In the genomic region with DNA sequence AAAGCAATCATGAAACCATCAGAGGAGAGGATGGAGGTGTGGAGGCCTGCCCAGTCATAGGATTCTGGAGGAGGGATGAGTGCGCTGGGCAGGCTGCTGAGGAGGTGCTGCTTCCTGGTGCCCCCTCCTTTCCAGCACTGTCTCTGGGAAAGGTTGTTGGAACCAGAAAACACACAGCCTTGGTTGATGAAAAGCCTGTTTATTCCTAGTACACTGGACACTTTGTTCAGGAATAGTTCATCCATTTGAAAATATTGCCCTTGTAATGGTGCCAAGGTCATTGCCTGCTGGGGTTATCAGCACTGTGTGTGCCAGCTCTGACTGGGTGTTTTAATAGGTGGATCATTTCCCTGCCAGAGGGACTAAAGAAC, we compare ENCODE assay signal across 1 cellular context.
TF ChIP-seq lines count a peak whose summit lies in the region.

No MANE protein-coding gene starts in this region.

TF ChIP-seq in HepG2, 621 proteins besides CTCF, POLR2A, EP300 and RAD21 (continued from another document and continues in another):
- TF ChIP-seq, protein P1, sequence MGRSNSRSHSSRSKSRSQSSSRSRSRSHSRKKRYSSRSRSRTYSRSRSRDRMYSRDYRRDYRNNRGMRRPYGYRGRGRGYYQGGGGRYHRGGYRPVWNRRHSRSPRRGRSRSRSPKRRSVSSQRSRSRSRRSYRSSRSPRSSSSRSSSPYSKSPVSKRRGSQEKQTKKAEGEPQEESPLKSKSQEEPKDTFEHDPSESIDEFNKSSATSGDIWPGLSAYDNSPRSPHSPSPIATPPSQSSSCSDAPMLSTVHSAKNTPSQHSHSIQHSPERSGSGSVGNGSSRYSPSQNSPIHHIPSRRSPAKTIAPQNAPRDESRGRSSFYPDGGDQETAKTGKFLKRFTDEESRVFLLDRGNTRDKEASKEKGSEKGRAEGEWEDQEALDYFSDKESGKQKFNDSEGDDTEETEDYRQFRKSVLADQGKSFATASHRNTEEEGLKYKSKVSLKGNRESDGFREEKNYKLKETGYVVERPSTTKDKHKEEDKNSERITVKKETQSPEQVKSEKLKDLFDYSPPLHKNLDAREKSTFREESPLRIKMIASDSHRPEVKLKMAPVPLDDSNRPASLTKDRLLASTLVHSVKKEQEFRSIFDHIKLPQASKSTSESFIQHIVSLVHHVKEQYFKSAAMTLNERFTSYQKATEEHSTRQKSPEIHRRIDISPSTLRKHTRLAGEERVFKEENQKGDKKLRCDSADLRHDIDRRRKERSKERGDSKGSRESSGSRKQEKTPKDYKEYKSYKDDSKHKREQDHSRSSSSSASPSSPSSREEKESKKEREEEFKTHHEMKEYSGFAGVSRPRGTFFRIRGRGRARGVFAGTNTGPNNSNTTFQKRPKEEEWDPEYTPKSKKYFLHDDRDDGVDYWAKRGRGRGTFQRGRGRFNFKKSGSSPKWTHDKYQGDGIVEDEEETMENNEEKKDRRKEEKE (IDR thresholded peaks at IDR 0.05): no peak
- TF ChIP-seq SP2 (CRISPR knock-in tag; IDR thresholded peaks at IDR 0.05) (no peak), NCOR1 (IDR thresholded peaks at IDR 0.05; ENCODE audit: borderline replicate concordance, low read length) (no peak), HOMEZ (CRISPR knock-in tag; IDR thresholded peaks at IDR 0.05; ENCODE audit: low read depth) (0 out of 2 replicates have a peak, but pooled peaks have one; percentile 21), HDAC2 (CRISPR knock-in tag; IDR thresholded peaks at IDR 0.05) (peak; percentile 31; the same call in 1 of the 2 replicates), NBN (conservative IDR thresholded peaks at IDR 0.05) (no peak), HNRNPL (IDR thresholded peaks at IDR 0.05; ENCODE audit: low read depth, low read length) (peak; percentile 40; the same call in 1 of the 2 replicates), ZNF33B (CRISPR knock-in tag; IDR thresholded peaks at IDR 0.05) (0 out of 2 replicates have a peak, but pooled peaks have one; percentile 38), MYNN (CRISPR knock-in tag; IDR thresholded peaks at IDR 0.05; ENCODE audit: low read depth) (no peak), BHLHE40 (IDR thresholded peaks at IDR 0.05; ENCODE audit: low read length) (no peak), TIGD3 (CRISPR knock-in tag; IDR thresholded peaks at IDR 0.05; ENCODE audit: borderline replicate concordance) (no peak), ZNF781 (CRISPR knock-in tag; IDR thresholded peaks at IDR 0.05; ENCODE audit: borderline replicate concordance, not compliant biosample characterization) (no peak), ATF3 (CRISPR knock-in tag; IDR thresholded peaks at IDR 0.05) (no peak), ZNF83 (CRISPR knock-in tag; IDR thresholded peaks at IDR 0.05; ENCODE audit: borderline replicate concordance) (no peak), ELF3 (CRISPR knock-in tag; IDR thresholded peaks at IDR 0.05) (peak; percentile 77; the same call in 1 of the 2 replicates), ZNF589 (CRISPR knock-in tag; conservative IDR thresholded peaks at IDR 0.05) (no peak), ZNF75D (CRISPR knock-in tag; IDR thresholded peaks at IDR 0.05; ENCODE audit: borderline replicate concordance) (no peak), ZFP36L2 (CRISPR knock-in tag; IDR thresholded peaks at IDR 0.05) (no peak), ZNF460 (CRISPR knock-in tag; IDR thresholded peaks at IDR 0.05; ENCODE audit: borderline replicate concordance) (no peak), ZBTB39 (CRISPR knock-in tag; IDR thresholded peaks at IDR 0.05) (no peak), ZBTB43 (CRISPR knock-in tag; conservative IDR thresholded peaks at IDR 0.05) (no peak), ISL2 (CRISPR knock-in tag; IDR thresholded peaks at IDR 0.05) (peak; percentile 58; the same call in 1 of the 2 replicates), CBX2 (IDR thresholded peaks at IDR 0.05; ENCODE audit: low read depth, low read length) (no peak), CBX2 (CRISPR knock-in tag; IDR thresholded peaks at IDR 0.05; ENCODE audit: low read depth) (no peak), PBX2 (CRISPR knock-in tag; IDR thresholded peaks at IDR 0.05) (no peak), PRDM4 (CRISPR knock-in tag; IDR thresholded peaks at IDR 0.05; ENCODE audit: borderline replicate concordance) (no peak), ZBTB25 (CRISPR knock-in tag; IDR thresholded peaks at IDR 0.05) (no peak), GZF1 (CRISPR knock-in tag; IDR thresholded peaks at IDR 0.05) (no peak), SUZ12 (IDR thresholded peaks at IDR 0.05; ENCODE audit: low read depth, low read length) (no peak), ZNF12 (CRISPR knock-in tag; IDR thresholded peaks at IDR 0.05) (no peak), FOXP4 (CRISPR knock-in tag; IDR thresholded peaks at IDR 0.05) (peak; percentile 77), NR1H2 (CRISPR knock-in tag; IDR thresholded peaks at IDR 0.05; ENCODE audit: borderline replicate concordance, low read depth) (no peak), MLLT10 (CRISPR knock-in tag; IDR thresholded peaks at IDR 0.05) (no peak), ZKSCAN5 (CRISPR knock-in tag; IDR thresholded peaks at IDR 0.05) (no peak), NR2F6 (IDR thresholded peaks at IDR 0.05) (peak; percentile 80), NR2F6 (CRISPR knock-in tag; IDR thresholded peaks at IDR 0.05) (peak; percentile 82), SMARCE1 (IDR thresholded peaks at IDR 0.05; ENCODE audit: borderline replicate concordance) (no peak), NFRKB (IDR thresholded peaks at IDR 0.05) (no peak), RORA (CRISPR knock-in tag; IDR thresholded peaks at IDR 0.05) (no peak), FOSL2 (CRISPR knock-in tag; IDR thresholded peaks at IDR 0.05) (peak; percentile 40)
- TF ChIP-seq, protein P2, sequence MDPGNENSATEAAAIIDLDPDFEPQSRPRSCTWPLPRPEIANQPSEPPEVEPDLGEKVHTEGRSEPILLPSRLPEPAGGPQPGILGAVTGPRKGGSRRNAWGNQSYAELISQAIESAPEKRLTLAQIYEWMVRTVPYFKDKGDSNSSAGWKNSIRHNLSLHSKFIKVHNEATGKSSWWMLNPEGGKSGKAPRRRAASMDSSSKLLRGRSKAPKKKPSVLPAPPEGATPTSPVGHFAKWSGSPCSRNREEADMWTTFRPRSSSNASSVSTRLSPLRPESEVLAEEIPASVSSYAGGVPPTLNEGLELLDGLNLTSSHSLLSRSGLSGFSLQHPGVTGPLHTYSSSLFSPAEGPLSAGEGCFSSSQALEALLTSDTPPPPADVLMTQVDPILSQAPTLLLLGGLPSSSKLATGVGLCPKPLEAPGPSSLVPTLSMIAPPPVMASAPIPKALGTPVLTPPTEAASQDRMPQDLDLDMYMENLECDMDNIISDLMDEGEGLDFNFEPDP (CRISPR knock-in tag; conservative IDR thresholded peaks at IDR 0.05): no peak
- TF ChIP-seq, protein P3, sequence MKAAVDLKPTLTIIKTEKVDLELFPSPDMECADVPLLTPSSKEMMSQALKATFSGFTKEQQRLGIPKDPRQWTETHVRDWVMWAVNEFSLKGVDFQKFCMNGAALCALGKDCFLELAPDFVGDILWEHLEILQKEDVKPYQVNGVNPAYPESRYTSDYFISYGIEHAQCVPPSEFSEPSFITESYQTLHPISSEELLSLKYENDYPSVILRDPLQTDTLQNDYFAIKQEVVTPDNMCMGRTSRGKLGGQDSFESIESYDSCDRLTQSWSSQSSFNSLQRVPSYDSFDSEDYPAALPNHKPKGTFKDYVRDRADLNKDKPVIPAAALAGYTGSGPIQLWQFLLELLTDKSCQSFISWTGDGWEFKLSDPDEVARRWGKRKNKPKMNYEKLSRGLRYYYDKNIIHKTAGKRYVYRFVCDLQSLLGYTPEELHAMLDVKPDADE (CRISPR knock-in tag; IDR thresholded peaks at IDR 0.05): no peak
